ENCODE assay signal across 10 cellular contexts in genomic region chr13:47932953-47933687, GRCh38.
A peak's percentile ranks its signal among the peaks of the same experiment; 100 is the strongest.
DNase-seq lines count a peak whose midpoint lies in the region; ATAC-seq and TF ChIP-seq lines count a peak whose summit lies in the region.
"Had no signal": no experiment of that assay in that cellular context is flagged by ENCODE, and none has a peak within 500 bp of the region (broad histone marks: within the 10 kb centered on the region; RNA-seq: fewer than 3 reads in every experiment).

No MANE protein-coding gene starts in this region.

- CTCF ChIA-PET in SK-N-SH (lab: Yijun Ruan, JAX): no interaction called here

- H3K27ac ChIP-seq in SK-N-SH (ENCODE audit: low read depth in 2 of 2, low read length in 1 of 2): no peak overlapping the region

- H3K4me3 ChIP-seq in SK-N-SH (ENCODE audit: low read depth in 2 of 2, low read length in 1 of 2): no peak overlapping the region

- TF ChIP-seq CTCF in SK-N-SH (IDR thresholded peaks at IDR 0.05) (no peak), progenitor cell of endocrine pancreas (IDR thresholded peaks at IDR 0.05; ENCODE audit: unreplicated experiment) (no peak)

- POLR2A ChIA-PET in SK-N-SH (lab: Yijun Ruan, JAX): no interaction called here

- no peaks in the 10 kb centered on the region for H3F3A ChIP-seq in SK-N-SH (replicated peaks; ENCODE audit: insufficient read depth)

- no peak for TF ChIP-seq EP300 in SK-N-SH (IDR thresholded peaks at IDR 0.05; ENCODE audit: borderline replicate concordance in 1 of 2, low read depth in 1 of 2, low read length in 1 of 2)

- H3K27me3 ChIP-seq in SK-N-SH (ENCODE audit: insufficient read depth): no peaks in the 10 kb centered on the region

- H3K4me2 ChIP-seq in SK-N-SH: no peak overlapping the region

- no peaks in the 10 kb centered on the region for H3K27me3 Mint-ChIP-seq in progenitor cell of endocrine pancreas
- no peaks in the 10 kb centered on the region for H3K27me3 Mint-ChIP-seq in stimulated activated naive B cell treated with anti-CD40 and anti-IgM and Interleukin-4, amounts not matched to agents 10 μg/mL and 1 μg/mL and 100 μg/mL, for 72 hours
- H3K27me3 Mint-ChIP-seq: T-cell had no signal

- no peak overlapping the region for H2AFZ ChIP-seq in SK-N-SH (ENCODE audit: low read depth)

- H3K79me2 ChIP-seq in SK-N-SH (ENCODE audit: insufficient read depth): no peaks in the 10 kb centered on the region

- peaks cover 10% of the 10 kb centered on the region for H3K9me3 Mint-ChIP-seq in progenitor cell of endocrine pancreas (ENCODE audit: low read depth)
- H3K9me3 Mint-ChIP-seq in stimulated activated naive B cell treated with anti-CD40 and anti-IgM and Interleukin-4, amounts not matched to agents 10 μg/mL and 1 μg/mL and 100 μg/mL, for 72 hours: peaks cover 2 to 3% of the 10 kb centered on the region in 2 donors

- H3K4me1 Mint-ChIP-seq in progenitor cell of endocrine pancreas (ENCODE audit: low read depth): peaks cover 43% of the 10 kb centered on the region
- peaks cover 0 to 6% of the 10 kb centered on the region in 2 donors for H3K4me1 Mint-ChIP-seq in stimulated activated naive B cell treated with anti-CD40 and anti-IgM and Interleukin-4, amounts not matched to agents 10 μg/mL and 1 μg/mL and 100 μg/mL, for 72 hours
- H3K4me1 Mint-ChIP-seq: T-cell had no signal

- H3K9me2 ChIP-seq in SK-N-SH: no peaks in the 10 kb centered on the region

- no peaks in the 10 kb centered on the region for H3K9me3 ChIP-seq in SK-N-SH

- H4K20me1 ChIP-seq in SK-N-SH (ENCODE audit: insufficient read depth): no peaks in the 10 kb centered on the region

- H3K9ac ChIP-seq in SK-N-SH: no peak overlapping the region

- ATAC-seq in stimulated activated naive B cell treated with anti-CD40 and anti-IgM and Interleukin-4, amounts not matched to agents 10 μg/mL and 1 μg/mL and 100 μg/mL, for 72 hours (replicated peaks): no peak
- ATAC-seq in GM21528 (IDR thresholded peaks at IDR 0.05; ENCODE audit: low FRiP score, unreplicated experiment): no peak
- ATAC-seq: T-cell had no signal

- H3K36me3 Mint-ChIP-seq in progenitor cell of endocrine pancreas (ENCODE audit: insufficient read depth): peaks cover 20% of the 10 kb centered on the region
- peaks cover 17 to 21% of the 10 kb centered on the region in 2 donors for H3K36me3 Mint-ChIP-seq in stimulated activated naive B cell treated with anti-CD40 and anti-IgM and Interleukin-4, amounts not matched to agents 10 μg/mL and 1 μg/mL and 100 μg/mL, for 72 hours

- no peak overlapping the region for H3K4me3 Mint-ChIP-seq in progenitor cell of endocrine pancreas (ENCODE audit: low read depth)
- no peak overlapping the region for H3K4me3 Mint-ChIP-seq in stimulated activated naive B cell treated with anti-CD40 and anti-IgM and Interleukin-4, amounts not matched to agents 10 μg/mL and 1 μg/mL and 100 μg/mL, for 72 hours
- H3K4me3 Mint-ChIP-seq: T-cell had no signal

- no peak for TF ChIP-seq RAD21 in SK-N-SH (IDR thresholded peaks at IDR 0.05; ENCODE audit: low read length)

- 86% methylated on average over 3 of the region's 3 CpGs for WGBS in SK-N-SH (ENCODE audit: low lambda C conversion rate)

- DNase-seq in NCI-H345 (lab: John Stamatoyannopoulos, UW): peak; percentile 23
- DNase-seq in NCI-H345 treated with DMSO at 0.1 percent for 48 hours (lab: John Stamatoyannopoulos, UW; ENCODE audit: unreplicated experiment): no peak
- peak; percentile 86 for DNase-seq in MV-4-11 (lab: John Stamatoyannopoulos, UW)
- DNase-seq in SK-N-SH: no peak
- no peak for DNase-seq in progenitor cell of endocrine pancreas (ENCODE audit: low spot score, unreplicated experiment)
- no peak for DNase-seq in stimulated activated naive B cell treated with anti-CD40 and anti-IgM and Interleukin-4, amounts not matched to agents 10 μg/mL and 1 μg/mL and 100 μg/mL, for 72 hours
- no peak for DNase-seq in C1 segment of cervical spinal cord (lab: John Stamatoyannopoulos, UW)
- DNase-seq: head of caudate nucleus, T-cell had no signal

- no peaks in the 10 kb centered on the region; a peak in 1 of 4 replicates for H3K4me1 ChIP-seq in SK-N-SH (ENCODE audit: control insufficient read depth in 1 of 2, insufficient read depth in 2 of 2, low read depth in 1 of 2, low read length in 1 of 2)

- H3K27ac Mint-ChIP-seq in progenitor cell of endocrine pancreas: peak overlapping the region; percentile 94
- no peak overlapping the region for H3K27ac Mint-ChIP-seq in stimulated activated naive B cell treated with anti-CD40 and anti-IgM and Interleukin-4, amounts not matched to agents 10 μg/mL and 1 μg/mL and 100 μg/mL, for 72 hours
- H3K27ac Mint-ChIP-seq: T-cell had no signal

- H3K36me3 ChIP-seq in SK-N-SH (replicated peaks in 1 of 2; ENCODE audit: control insufficient read depth in 1 of 2, insufficient read depth in 2 of 2, low read length in 1 of 2): peaks cover 3 to 7% of the 10 kb centered on the region in 2 experiments

TF ChIP-seq in SK-N-SH, 30 proteins besides CTCF, POLR2A, EP300 and RAD21:
- TF ChIP-seq NRF1 (IDR thresholded peaks at IDR 0.05; ENCODE audit: low read depth, low read length) (no peak), TAF1 (IDR thresholded peaks at IDR 0.05; ENCODE audit: borderline replicate concordance, low read depth, low read length) (no peak), MXI1 (IDR thresholded peaks at IDR 0.05; ENCODE audit: low read depth, low read length) (no peak), ELF1 (IDR thresholded peaks at IDR 0.05) (no peak), TCF12 (IDR thresholded peaks at IDR 0.05) (no peak)
- TF ChIP-seq, protein P1, sequence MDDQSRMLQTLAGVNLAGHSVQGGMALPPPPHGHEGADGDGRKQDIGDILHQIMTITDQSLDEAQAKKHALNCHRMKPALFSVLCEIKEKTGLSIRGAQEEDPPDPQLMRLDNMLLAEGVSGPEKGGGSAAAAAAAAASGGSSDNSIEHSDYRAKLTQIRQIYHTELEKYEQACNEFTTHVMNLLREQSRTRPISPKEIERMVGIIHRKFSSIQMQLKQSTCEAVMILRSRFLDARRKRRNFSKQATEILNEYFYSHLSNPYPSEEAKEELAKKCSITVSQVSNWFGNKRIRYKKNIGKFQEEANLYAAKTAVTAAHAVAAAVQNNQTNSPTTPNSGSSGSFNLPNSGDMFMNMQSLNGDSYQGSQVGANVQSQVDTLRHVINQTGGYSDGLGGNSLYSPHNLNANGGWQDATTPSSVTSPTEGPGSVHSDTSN (IDR thresholded peaks at IDR 0.05): peak; percentile 59

Comparison
In these comparisons a context has a peak if more than half of its experiments do, and no peak if none do; other contexts are left out.
1. DNase-seq: peak in NCI-H345 (single experiment) and MV-4-11 (single experiment); none in NCI-H345 treated with DMSO at 0.1 percent for 48 hours (single experiment), SK-N-SH (single experiment), progenitor cell of endocrine pancreas (single experiment), stimulated activated naive B cell treated with anti-CD40 and anti-IgM and Interleukin-4, amounts not matched to agents 10 μg/mL and 1 μg/mL and 100 μg/mL, for 72 hours (single experiment) and C1 segment of cervical spinal cord (0 of 14).